In genomic region chr6:154377726-154378125, GRCh38 we compare ENCODE assay signal across 2 cellular contexts.
A peak's percentile ranks its signal among the peaks of the same experiment; 100 is the strongest.
TF ChIP-seq lines count a peak whose summit lies in the region.

No MANE protein-coding gene starts in this region.

TF ChIP-seq in IMR-90, 13 proteins besides CTCF, POLR2A, EP300 and RAD21:
- no peak for TF ChIP-seq MAFK (IDR thresholded peaks at IDR 0.05; ENCODE audit: low read depth, low read length)
- no peak for TF ChIP-seq USF2 (IDR thresholded peaks at IDR 0.05; ENCODE audit: low read depth, low read length)
- no peak for TF ChIP-seq CHD1 (IDR thresholded peaks at IDR 0.05; ENCODE audit: low read depth, low read length)

TF ChIP-seq in K562, 482 proteins besides CTCF, POLR2A, EP300 and RAD21:
- TF ChIP-seq SPI1 (IDR thresholded peaks at IDR 0.05; ENCODE audit: borderline replicate concordance, low read depth, low read length) (peak; percentile 54; the same call in 1 of the 2 replicates), TAL1 (IDR thresholded peaks at IDR 0.05) (no peak)
